Comparison of ENCODE assay signal across 12 cellular contexts in genomic region chr9:120693609-120694008, GRCh38. TPM values are rescaled to one million over a fixed set of nuclear protein-coding genes. Genes with fewer than 3 reads are reported as not detected.
DNase-seq lines count a peak whose midpoint lies in the region; ATAC-seq, FAIRE-seq and TF ChIP-seq lines count a peak whose summit lies in the region.
"Had no signal": no experiment of that assay in that cellular context is flagged by ENCODE, and none has a peak within 500 bp of the region (broad histone marks: within the 10 kb centered on the region; RNA-seq: fewer than 3 reads in every experiment).

No MANE protein-coding gene starts in this region.

- no peaks in the 10 kb centered on the region for H3K4me1 ChIP-seq in vagina

- DNase-seq in H54 (ENCODE audit: insufficient read length, low spot score) = no peak
- DNase-seq in kidney glomerular epithelial cell (lab: John Stamatoyannopoulos, UW) = peak; percentile 59
- no peak for DNase-seq in vagina (ENCODE audit: extremely low spot score in 2 of 2)
- no peak for DNase-seq in GM20000 (ENCODE audit: low spot score)
- DNase-seq in HEK293T (ENCODE audit: extremely low spot score) = no peak
- no peak for DNase-seq in HuH-7.5 (ENCODE audit: low spot score)
- DNase-seq: COR-L47, erythroblast, NCI-H524 had no signal

- intact Hi-C loops in vagina (cut with DNase I) = no loop called here

- TF ChIP-seq POLR2A in H54 (IDR thresholded peaks at IDR 0.05; ENCODE audit: low read depth, low read length) (no peak), vagina (IDR thresholded peaks at IDR 0.05) (no peak)

- FAIRE-seq in H54 (lab: Jason Lieb, UNC) = peak; percentile 98
- FAIRE-seq: GM12891 had no signal

- H3K27ac ChIP-seq in vagina = no peak overlapping the region

- POLR2A ChIA-PET in HEK293T (lab: Yijun Ruan, JAX) = no interaction called here

- no peak for TF ChIP-seq CTCF in vagina (IDR thresholded peaks at IDR 0.05)
- no peak for TF ChIP-seq CTCF in GM20000 (IDR thresholded peaks at IDR 0.05; ENCODE audit: extremely low read depth, missing control alignments)

- H3K9me3 ChIP-seq in vagina = no peaks in the 10 kb centered on the region

- no peaks in the 10 kb centered on the region for H3K36me3 ChIP-seq in vagina

- peak; percentile 85 for ATAC-seq in GM18511 (IDR thresholded peaks at IDR 0.05; ENCODE audit: unreplicated experiment)
- peak; percentile 58 for ATAC-seq in HG03460 (IDR thresholded peaks at IDR 0.05; ENCODE audit: unreplicated experiment)

- no peak overlapping the region for H3K4me3 ChIP-seq in vagina

- H3K27me3 ChIP-seq in vagina = no peaks in the 10 kb centered on the region

- CTCF ChIA-PET in HEK293T (lab: Yijun Ruan, JAX) = no interaction called here

TF ChIP-seq in HEK293T, 16 proteins besides CTCF, POLR2A, EP300 and RAD21:
- TF ChIP-seq ELF4 (IDR thresholded peaks at IDR 0.05) (no peak), L3MBTL2 (conservative IDR thresholded peaks at IDR 0.05) (no peak), LEF1 (IDR thresholded peaks at IDR 0.05; ENCODE audit: borderline replicate concordance) (no peak), PKNOX1 (IDR thresholded peaks at IDR 0.05) (no peak), ZNF384 (IDR thresholded peaks at IDR 0.05) (no peak), HDGF (IDR thresholded peaks at IDR 0.05; ENCODE audit: borderline replicate concordance) (no peak), TARDBP (IDR thresholded peaks at IDR 0.05) (no peak), FOXA1 (IDR thresholded peaks at IDR 0.05) (no peak), NFRKB (IDR thresholded peaks at IDR 0.05) (no peak), SUZ12 (IDR thresholded peaks at IDR 0.05) (no peak)

RNA-seq across cellular contexts. Expression of gene MEGF9, which starts 20.7 kb away (rescaled TPM):
- 17.7 TPM for total RNA-seq in vagina
